25 cellular contexts compared by ENCODE assay signal in the genomic region with DNA sequence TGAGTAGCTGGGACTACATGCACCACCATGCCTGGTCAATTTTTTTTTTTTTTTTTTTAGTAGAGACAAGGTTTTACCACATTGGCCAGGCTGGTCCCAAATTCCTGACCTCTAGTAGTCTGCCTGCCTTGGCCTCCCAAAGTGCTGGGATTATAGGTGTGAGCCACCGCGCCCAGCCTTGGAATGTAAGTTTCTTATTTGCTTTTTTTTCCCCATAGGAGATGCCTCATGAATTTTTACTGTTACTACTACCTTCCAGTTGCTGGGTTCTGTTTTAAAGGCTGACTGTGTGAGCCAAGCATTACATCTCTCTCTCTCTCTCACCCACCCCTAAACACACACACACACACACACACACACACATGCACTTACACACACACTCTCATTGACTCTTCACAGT.
A peak's percentile ranks its signal among the peaks of the same experiment; 100 is the strongest.
DNase-seq lines count a peak whose midpoint lies in the region; ATAC-seq, FAIRE-seq and TF ChIP-seq lines count a peak whose summit lies in the region.
"Had no signal": no experiment of that assay in that cellular context is flagged by ENCODE, and none has a peak within 500 bp of the region (broad histone marks: within the 10 kb centered on the region; RNA-seq: fewer than 3 reads in every experiment).

No MANE protein-coding gene starts in this region.

- ATAC-seq in T-helper 17 cell (no peak), T-cell (replicated peaks in 1 of 4) (no peak), pancreas (no peak)
- no peak for ATAC-seq in stimulated activated naive CD8-positive, alpha-beta T cell treated with anti-CD3 and anti-CD28 coated beads, Interleukin-15, Interleukin-2, amounts not matched to agents 100 U/mL and 50 U/mL, for 24 hours
- ATAC-seq: GM12878 had no signal

- no peak overlapping the region for H3K27ac ChIP-seq in pancreas
- H3K27ac ChIP-seq: BLaER1 had no signal

- peaks cover 9% of the 10 kb centered on the region for H3K36me3 Mint-ChIP-seq in T-helper 17 cell (ENCODE audit: low read depth)
- no peaks in the 10 kb centered on the region for H3K36me3 Mint-ChIP-seq in T-cell
- H3K36me3 Mint-ChIP-seq: CD14-positive monocyte; CD4-positive, alpha-beta memory T cell; CD4-positive, CD25-positive, alpha-beta regulatory T cell; CD8-positive, alpha-beta memory T cell had no signal

- no peaks in the 10 kb centered on the region for H3K27me3 ChIP-seq in pancreas
- H3K27me3 ChIP-seq: BLaER1 had no signal

- CTCF ChIA-PET in T-cell (lab: Charles Lee), result no interaction called here

- H3K27ac Mint-ChIP-seq in T-helper 17 cell, result peak overlapping the region; percentile 19
- H3K27ac Mint-ChIP-seq in T-cell, result no peak overlapping the region
- H3K27ac Mint-ChIP-seq: CD14-positive monocyte; CD4-positive, alpha-beta memory T cell; CD4-positive, CD25-positive, alpha-beta regulatory T cell; CD8-positive, alpha-beta memory T cell had no signal

- H3K27me3 Mint-ChIP-seq in T-helper 17 cell (peaks cover 36% of the 10 kb centered on the region), T-cell (peaks cover 25 to 29% of the 10 kb centered on the region in 2 donors)

- H3K4me3 Mint-ChIP-seq in T-helper 17 cell, result no peak overlapping the region
- no peak overlapping the region for H3K4me3 Mint-ChIP-seq in T-cell
- H3K4me3 Mint-ChIP-seq: CD14-positive monocyte; CD4-positive, alpha-beta memory T cell; CD4-positive, CD25-positive, alpha-beta regulatory T cell; CD8-positive, alpha-beta memory T cell had no signal

- 92 to 100% methylated on average over 2 of the region's 2 CpGs for WGBS in pancreas, 2 donors

- no peak for TF ChIP-seq CTCF in pancreas (IDR thresholded peaks at IDR 0.05)

- intact Hi-C loops in pancreas (cut with DNase I), result no loop called here

- H3K36me3 ChIP-seq in pancreas, result no peaks in the 10 kb centered on the region
- H3K36me3 ChIP-seq: BE2C, BLaER1 had no signal

- POLR2A ChIA-PET in T-cell (lab: Charles Lee), result no interaction called here

- H3K9me3 Mint-ChIP-seq in T-cell, result no peaks in the 10 kb centered on the region

- H3K4me3 ChIP-seq in pancreas, result no peak overlapping the region
- H3K4me3 ChIP-seq: BLaER1, GM12878 had no signal

- H3K9me3 ChIP-seq in T-helper 17 cell (ENCODE audit: control insufficient read depth, low read length, poor library complexity, severe bottlenecking) (no peaks in the 10 kb centered on the region), pancreas (no peaks in the 10 kb centered on the region)
- H3K9me3 ChIP-seq: BE2C, BLaER1 had no signal

- no peak for FAIRE-seq in pancreas (lab: Jason Lieb, UNC)
- FAIRE-seq: A204.1, GM12878, GM12892, GM18507 had no signal

- H3K4me1 ChIP-seq in pancreas, result no peaks in the 10 kb centered on the region
- H3K4me1 ChIP-seq: BE2C, BLaER1 had no signal

- DNase-seq in LoVo (ENCODE audit: low spot score) (peak; percentile 57), T-helper 17 cell (no peak), T-cell (no peak), pancreas (no peak)
- no peak for DNase-seq in stimulated activated naive CD8-positive, alpha-beta T cell treated with anti-CD3 and anti-CD28 coated beads, Interleukin-15, Interleukin-2, amounts not matched to agents 100 U/mL and 50 U/mL, for 24 hours
- DNase-seq: 8988T; BE2C; C1 segment of cervical spinal cord; CD4-positive, alpha-beta memory T cell; CD4-positive, CD25-positive, alpha-beta regulatory T cell; CD8-positive, alpha-beta memory T cell; COR-L47; DMS 273 treated with DMSO at 0.1 percent for 48 hours; DMS153; DMS53; DMS79; DND-41; EL; GDM1 had no signal

- H3K4me1 Mint-ChIP-seq in T-helper 17 cell, result peaks cover 7% of the 10 kb centered on the region
- peaks cover 0 to 4% (median 0%) of the 10 kb centered on the region in 3 donors for H3K4me1 Mint-ChIP-seq in T-cell
- H3K4me1 Mint-ChIP-seq: CD14-positive monocyte; CD4-positive, CD25-positive, alpha-beta regulatory T cell; CD8-positive, alpha-beta memory T cell had no signal
